ENCODE assay signal across 8 cellular contexts in genomic region chrX:15855562-15856256, GRCh38. TPM values are rescaled to one million over a fixed set of nuclear protein-coding genes. Genes with fewer than 3 reads are reported as not detected.
DNase-seq lines count a peak whose midpoint lies in the region; ATAC-seq, FAIRE-seq and TF ChIP-seq lines count a peak whose summit lies in the region.

No MANE protein-coding gene starts in this region.

- no peak for TF ChIP-seq CTCF in CD8-positive, alpha-beta T cell (IDR thresholded peaks at IDR 0.05)
- TF ChIP-seq CTCF in LNCaP clone FGC (IDR thresholded peaks at IDR 0.05; ENCODE audit: control insufficient read depth, extremely low read depth, insufficient read depth) (no peak), GM12878 (IDR thresholded peaks at IDR 0.05 in 2 of 3, conservative IDR thresholded peaks at IDR 0.05 in 1 of 3; ENCODE audit: control insufficient read depth in 2 of 3, extremely low read depth in 1 of 3, insufficient read depth in 1 of 3, low read depth in 3 of 3, low read length in 3 of 3) (no peak), mesothelial cell of epicardium (IDR thresholded peaks at IDR 0.05; ENCODE audit: unreplicated experiment) (no peak)

- peak overlapping the region; percentile 98 for H3K27ac ChIP-seq in CD8-positive, alpha-beta T cell (ENCODE audit: low read depth, low read length)
- peak overlapping the region; percentile 90 for H3K27ac ChIP-seq in GM12878 (ENCODE audit: control insufficient read depth, insufficient read depth)

- CTCF ChIA-PET in CD8-positive, alpha-beta T cell (lab: Charles Lee), result interaction anchor here (0.9 kb wide), 1 partner anchor 39 kb away, joined by 3 read pairs; no protein-coding TSS in a partner anchor
- CTCF ChIA-PET in GM12878 (lab: Yijun Ruan, JAX), result interaction anchor here (0.7 to 1.8 kb wide), 7 partner anchors 27 to 284 kb away, joined by 3 to 8 read pairs (median 3); partner anchors contain the start of gene ZRSR2

- H3K4me1 Mint-ChIP-seq in CD8-positive, alpha-beta T cell (ENCODE audit: low read depth), result peaks cover 23% of the 10 kb centered on the region
- peaks cover 33% of the 10 kb centered on the region for H3K4me1 Mint-ChIP-seq in mesothelial cell of epicardium

- DNase-seq in CD8-positive, alpha-beta T cell, result no peak
- no peak for DNase-seq in LNCaP clone FGC (ENCODE audit: low read depth)
- DNase-seq in GM12878 (ENCODE audit: low read depth, low spot score), result no peak
- no peak for DNase-seq in mesothelial cell of epicardium (ENCODE audit: low spot score in 2 of 2, unreplicated experiment in 2 of 2)
- DNase-seq in mucosa of gallbladder (ENCODE audit: low spot score), result no peak

- TF ChIP-seq EP300 in GM12878 (IDR thresholded peaks at IDR 0.05; ENCODE audit: borderline replicate concordance in 1 of 2, control insufficient read depth in 1 of 2, low read depth in 2 of 2, low read length in 2 of 2), result no peak

- no peak for ATAC-seq in CD8-positive, alpha-beta T cell
- ATAC-seq in GM12878 (peak; percentile 6; the same call in 2 of the 3 replicates), GM21526 (IDR thresholded peaks at IDR 0.05; ENCODE audit: low FRiP score, unreplicated experiment) (no peak), GM21360 (IDR thresholded peaks at IDR 0.05; ENCODE audit: unreplicated experiment) (no peak), GM18520 (IDR thresholded peaks at IDR 0.05; ENCODE audit: unreplicated experiment) (no peak)

- peak overlapping the region; percentile 86 for H3K9ac ChIP-seq in GM12878 (ENCODE audit: control insufficient read depth, insufficient read depth, low read length)

- POLR2A ChIA-PET in CD8-positive, alpha-beta T cell (lab: Charles Lee), result interaction anchor here (1.6 to 2.3 kb wide), 3 partner anchors 65 to 181 kb away, joined by 11 to 24 read pairs (median 13); partner anchors contain the start of genes CA5B and ZRSR2
- POLR2A ChIA-PET in GM12878 (lab: Charles Lee), result interaction anchor here (1.2 to 2.9 kb wide), 4 partner anchors 10 to 65 kb away, joined by 3 to 18 read pairs (median 4); partner anchors contain the start of gene ZRSR2

- H2AFZ ChIP-seq in GM12878 (ENCODE audit: control insufficient read depth, low read depth, low read length), result peak overlapping the region; percentile 94

- no peak for TF ChIP-seq POLR2A in GM12878 (IDR thresholded peaks at IDR 0.05; ENCODE audit: low read depth, low read length)

- in situ Hi-C loops in GM12878 (cut with MboI), result no loop called here

- no peaks in the 10 kb centered on the region for H3K27me3 Mint-ChIP-seq in CD8-positive, alpha-beta T cell (ENCODE audit: low read depth)
- peaks cover 1% of the 10 kb centered on the region for H3K27me3 Mint-ChIP-seq in mesothelial cell of epicardium (ENCODE audit: low read depth)

- H3K36me3 ChIP-seq in CD8-positive, alpha-beta T cell (ENCODE audit: insufficient read depth, low read length), result no peaks in the 10 kb centered on the region
- no peaks in the 10 kb centered on the region for H3K36me3 ChIP-seq in GM12878 (ENCODE audit: control insufficient read depth in 2 of 2, insufficient read depth in 2 of 2, low read length in 1 of 2)

- FAIRE-seq in GM12878 (lab: Jason Lieb, UNC), result no peak

- H3K4me2 ChIP-seq in GM12878 (ENCODE audit: control insufficient read depth, insufficient read depth), result peak overlapping the region; percentile 89

- H3K4me3 ChIP-seq in CD8-positive, alpha-beta T cell (ENCODE audit: low read depth, low read length), result peak overlapping the region; percentile 44
- H3K4me3 ChIP-seq in LNCaP clone FGC (ENCODE audit: low read depth, low read length), result peak overlapping the region; percentile 62
- H3K4me3 ChIP-seq in GM12878, result peak overlapping the region; percentile 72

- peak overlapping the region; percentile 94 for H3K4me3 Mint-ChIP-seq in CD8-positive, alpha-beta T cell
- H3K4me3 Mint-ChIP-seq in mesothelial cell of epicardium, result peak overlapping the region; percentile 91

- WGBS in GM12878 (ENCODE audit: insufficient coverage, insufficient replicate concordance, low lambda C conversion rate, missing lambda C conversion rate), result 7% methylated on average over 16 of the region's 16 CpGs

- no peaks in the 10 kb centered on the region for H3K4me1 ChIP-seq in CD8-positive, alpha-beta T cell (ENCODE audit: insufficient read depth, low read length)
- 0 out of 2 replicates have a peak, but pooled peaks cover 3% of the 10 kb centered on the region for H3K4me1 ChIP-seq in GM12878 (ENCODE audit: control insufficient read depth, insufficient read depth, low read length)

- H3K9me3 Mint-ChIP-seq in CD8-positive, alpha-beta T cell, result no peaks in the 10 kb centered on the region
- H3K9me3 Mint-ChIP-seq in mesothelial cell of epicardium, result no peaks in the 10 kb centered on the region

- TF ChIP-seq RAD21 in GM12878 (IDR thresholded peaks at IDR 0.05; ENCODE audit: insufficient read depth, low read depth, low read length), result no peak

- H3K79me2 ChIP-seq in GM12878 (ENCODE audit: control insufficient read depth, insufficient read depth, low read length), result peaks cover 24% of the 10 kb centered on the region

- intact Hi-C loops in CD8-positive, alpha-beta T cell (cut with DNase I, micrococcal nuclease), result loop anchor here (1.0 to 10.0 kb wide), 10 partner anchors 65 to 1879 kb away; partner anchors contain the start of genes PIGA (in 2 of the 2), CA5B (in 1 of the 2), CTPS2 (in 1 of the 2) and REPS2 (in 1 of the 2)
- intact Hi-C loops in GM12878 (cut with micrococcal nuclease; ENCODE audit: unreplicated experiment), result loop anchor here (1.0 to 10.0 kb wide), 5 partner anchors 27 to 359 kb away; partner anchors contain the start of gene ZRSR2

- RAD21 ChIA-PET in GM12878 (lab: Charles Lee; ENCODE audit: unreplicated experiment), result interaction anchor here (0.9 to 3.1 kb wide), 7 partner anchors 10 to 167 kb away, joined by 3 to 20 read pairs (median 3); no protein-coding TSS in a partner anchor

- SMC1A ChIA-PET in GM12878 (lab: Charles Lee; ENCODE audit: uncharacterized antibody, unreplicated experiment), result interaction anchor here (1.0 to 3.0 kb wide), 13 partner anchors 9 to 282 kb away, joined by 3 to 16 read pairs (median 4); no protein-coding TSS in a partner anchor

- H3K36me3 Mint-ChIP-seq in CD8-positive, alpha-beta T cell, result peaks cover 5% of the 10 kb centered on the region
- H3K36me3 Mint-ChIP-seq in mesothelial cell of epicardium, result no peaks in the 10 kb centered on the region

- peak overlapping the region; percentile 99 for H3K27ac Mint-ChIP-seq in CD8-positive, alpha-beta T cell
- H3K27ac Mint-ChIP-seq in mesothelial cell of epicardium, result peak overlapping the region; percentile 96

- H3K9me3 ChIP-seq in CD8-positive, alpha-beta T cell (ENCODE audit: low read length), result no peaks in the 10 kb centered on the region
- no peaks in the 10 kb centered on the region for H3K9me3 ChIP-seq in GM12878 (replicated peaks; ENCODE audit: control insufficient read depth, insufficient read depth, low read length)

- no TSS peak for BruUV-seq in GM12878 (replicated peaks; lab: Mats Ljungman, UMichigan)

- H3K27me3 ChIP-seq in CD8-positive, alpha-beta T cell (ENCODE audit: insufficient read depth, low read length), result no peaks in the 10 kb centered on the region
- H3K27me3 ChIP-seq in GM12878 (replicated peaks in 1 of 2; ENCODE audit: control insufficient read depth in 2 of 2, insufficient read depth in 2 of 2, low read length in 1 of 2), result no peaks in the 10 kb centered on the region

- no peaks in the 10 kb centered on the region for H4K20me1 ChIP-seq in GM12878 (ENCODE audit: control insufficient read depth, insufficient read depth)

TF ChIP-seq in GM12878, 131 proteins besides CTCF, POLR2A, EP300 and RAD21 (continues in another document):
- TF ChIP-seq NR2F1 (conservative IDR thresholded peaks at IDR 0.05), result no peak
- no peak for TF ChIP-seq EED (IDR thresholded peaks at IDR 0.05; ENCODE audit: low read depth)
- peak; percentile 9; the same call in 1 of the 2 replicates for TF ChIP-seq JUNB (IDR thresholded peaks at IDR 0.05)
- TF ChIP-seq ZBED1 (IDR thresholded peaks at IDR 0.05; ENCODE audit: borderline replicate concordance), result no peak
- no peak for TF ChIP-seq ZNF207 (IDR thresholded peaks at IDR 0.05; ENCODE audit: borderline replicate concordance)
- TF ChIP-seq IKZF2 (IDR thresholded peaks at IDR 0.05), result 0 out of 4 replicates have a peak, but pooled peaks of 1 of the 2 experiments have one; percentile 8
- TF ChIP-seq YBX1 (IDR thresholded peaks at IDR 0.05), result no peak
- peak; percentile 63; the same call in 1 of the 2 replicates for TF ChIP-seq MLLT1 (IDR thresholded peaks at IDR 0.05)
- no peak for TF ChIP-seq FOXK2 (IDR thresholded peaks at IDR 0.05)
- no peak for TF ChIP-seq KLF5 (IDR thresholded peaks at IDR 0.05; ENCODE audit: partially characterized antibody)

RNA-seq across cellular contexts. Expression of gene AP1S2, which starts 1.1 kb away (rescaled TPM):
- total RNA-seq in CD8-positive, alpha-beta T cell, result 10 to 100 TPM; 10.9 to 14.1 TPM
- total RNA-seq in GM12878 (2013; cell fraction: nucleolus; rRNA removed), result 56.0 and 56.5 TPM in 2 replicates
- total RNA-seq in GM12878 (2014; rRNA removed) (48.0 and 60.5 TPM in 2 replicates), GM12878 (2014; rRNA removed; fragmentation: Illumina TruSeq; extraction: Trizol) (58.6 TPM in 2 replicates), GM12878 (2021) (41.7 and 43.8 TPM in 2 replicates), mesothelial cell of epicardium (34.9 to 45.7 TPM (median 35.6 TPM) in 3 replicates), mucosa of gallbladder (25.2 TPM)
- 22.0 TPM for polyA plus RNA-seq in GM12878 (2011; ENCODE audit: low read depth)
- polyA plus RNA-seq in GM12878 (2011; rRNA removed) (105 and 171 TPM in 2 replicates), GM12878 (2014; fragmentation: Illumina TruSeq; extraction: Trizol) (58.0 and 75.1 TPM in 2 replicates), GM12878 (2014; fragmentation: Nextera tagmentation; extraction: Ambion mirVana) (10 to 100 TPM; 25.6 to 36.6 TPM), GM12878 (2014; rRNA removed) (51.2 and 55.8 TPM in 2 replicates), GM12878 (2016; fragmentation: Nextera tagmentation; extraction: Ambion mirVana) (10 to 100 TPM; 44.4 to 53.4 TPM)
- 26.1 and 29.2 TPM in 2 replicates for polyA plus RNA-seq in GM12878 (2011; cell fraction: cytosol; rRNA removed)
- polyA plus RNA-seq in GM12878 (2011; cell fraction: nucleus; rRNA removed), result 32.0 and 35.7 TPM in 2 replicates
- 35.8 and 37.3 TPM in 2 replicates for polyA plus RNA-seq in GM12878 (2012)
- 34.6 and 61.8 TPM in 2 replicates for polyA minus RNA-seq in GM12878 (2011; rRNA and poly(A)+ RNA removed)
- 22.2 and 23.8 TPM in 2 replicates for polyA minus RNA-seq in GM12878 (2011; cell fraction: cytosol; rRNA and poly(A)+ RNA removed)
- 11.6 and 21.0 TPM in 2 replicates for polyA minus RNA-seq in GM12878 (2011; cell fraction: nucleus; rRNA and poly(A)+ RNA removed)
